In the genomic region with DNA sequence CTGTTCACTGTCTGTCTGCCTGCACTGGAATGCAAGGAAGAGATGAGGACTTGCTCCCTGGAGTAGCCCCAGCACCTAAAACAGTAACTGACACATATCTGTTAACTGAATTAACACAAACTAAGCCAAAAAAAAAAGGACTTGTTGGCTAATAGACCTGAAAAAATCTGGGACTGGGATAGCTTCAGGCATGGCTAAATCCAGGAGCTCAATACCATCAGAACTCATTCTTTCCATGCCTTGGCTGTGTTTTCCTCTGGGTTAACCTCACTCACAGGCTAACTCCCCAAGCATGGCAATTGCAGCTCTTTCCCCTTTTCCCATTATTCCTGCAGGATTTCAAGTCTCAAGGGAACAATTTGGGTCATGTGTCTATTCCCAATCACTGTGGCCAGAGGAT, we compare ENCODE assay signal across 27 cellular contexts.
"Had no signal": no experiment of that assay in that cellular context is flagged by ENCODE, and none has a peak within 500 bp of the region (broad histone marks: within the 10 kb centered on the region; RNA-seq: fewer than 3 reads in every experiment).

No MANE protein-coding gene starts in this region.

- H3K27ac ChIP-seq: neutrophil, pancreas, psoas muscle, skin epidermis, thoracic aorta, thyroid gland, tibial nerve, upper lobe of right lung, uterus had no signal

- H3K4me3 Mint-ChIP-seq: naive thymus-derived CD8-positive, alpha-beta T cell; natural killer cell treated with Interleukin-12 subunit alpha and Interleukin-12 subunit beta and Interleukin-15 and Interleukin-18, amount 100 ng/mL, for 72 hours; nephron progenitor cell; neural crest cell; stimulated activated effector memory CD8-positive, alpha-beta T cell treated with anti-CD3 and anti-CD28 coated beads, Interleukin-12 subunit alpha, Interleukin-12 subunit beta, amount 100 ng/mL, for 72 hours; stimulated activated naive CD8-positive, alpha-beta T cell treated with anti-CD3 and anti-CD28 coated beads, Interleukin-15, amount 100 ng/mL, for 72 hours; type B pancreatic cell had no signal

- H3K9me3 Mint-ChIP-seq: naive B cell; naive thymus-derived CD8-positive, alpha-beta T cell; natural killer cell treated with Interleukin-12 subunit alpha and Interleukin-12 subunit beta and Interleukin-15 and Interleukin-18, amount 100 ng/mL, for 72 hours; nephron progenitor cell; neural crest cell; stimulated activated effector memory CD8-positive, alpha-beta T cell treated with anti-CD3 and anti-CD28 coated beads, Interleukin-12 subunit alpha, Interleukin-12 subunit beta, amount 100 ng/mL, for 72 hours; stimulated activated naive CD8-positive, alpha-beta T cell treated with anti-CD3 and anti-CD28 coated beads, Interleukin-15, amount 100 ng/mL, for 72 hours; type B pancreatic cell had no signal

- H3K27me3 Mint-ChIP-seq: naive thymus-derived CD8-positive, alpha-beta T cell; natural killer cell treated with Interleukin-12 subunit alpha and Interleukin-12 subunit beta and Interleukin-15 and Interleukin-18, amount 100 ng/mL, for 72 hours had no signal

- ATAC-seq: naive thymus-derived CD8-positive, alpha-beta T cell; natural killer cell treated with Interleukin-12 subunit alpha and Interleukin-12 subunit beta and Interleukin-15 and Interleukin-18, amount 100 ng/mL, for 72 hours; psoas muscle; right cardiac atrium; sciatic nerve; stimulated activated effector memory CD8-positive, alpha-beta T cell treated with anti-CD3 and anti-CD28 coated beads, Interleukin-12 subunit alpha, Interleukin-12 subunit beta, amount 100 ng/mL, for 72 hours; stimulated activated naive CD8-positive, alpha-beta T cell treated with anti-CD3 and anti-CD28 coated beads, Interleukin-15, amount 100 ng/mL, for 72 hours; stimulated activated naive CD8-positive, alpha-beta T cell treated with anti-CD3 and anti-CD28 coated beads, Interleukin-15, Interleukin-2, amounts not matched to agents 100 U/mL and 50 U/mL, for 24 hours had no signal

- H3K9me3 ChIP-seq: neutrophil, pancreas, psoas muscle, thoracic aorta, thyroid gland, tibial nerve, upper lobe of right lung, uterus had no signal

- H3K36me3 ChIP-seq: neutrophil, pancreas, thoracic aorta, thyroid gland, tibial nerve, upper lobe of right lung, uterus had no signal

- DNase-seq: naive B cell; naive thymus-derived CD8-positive, alpha-beta T cell; nephron progenitor cell; nucleus accumbens; pancreas; psoas muscle; right cardiac atrium; stimulated activated CD4-positive, alpha-beta T cell treated with anti-CD3 and anti-CD28 coated beads, Interleukin-15, amount 100 ng/mL, for 24 hours; stimulated activated CD4-positive, alpha-beta T cell treated with anti-CD3 and anti-CD28 coated beads, Interleukin-2, amount 100 ng/mL, for 24 hours; stimulated activated CD4-positive, alpha-beta T cell treated with anti-CD3 and anti-CD28 coated beads, Interleukin-2, amount 100 ng/mL, for 48 hours; stimulated activated CD4-positive, alpha-beta T cell treated with anti-CD3 and anti-CD28 coated beads, Interleukin-4, amount 100 ng/mL, for 24 hours; stimulated activated naive CD4-positive, alpha-beta T cell; stimulated activated naive CD8-positive, alpha-beta T cell treated with anti-CD3 and anti-CD28 coated beads, Interleukin-15, amount 100 ng/mL, for 72 hours; stimulated activated naive CD8-positive, alpha-beta T cell treated with anti-CD3 and anti-CD28 coated beads, Interleukin-15, Interleukin-2, amounts not matched to agents 100 U/mL and 50 U/mL, for 24 hours; thyroid gland; upper lobe of right lung; uterus had no signal

- H3K4me1 ChIP-seq: pancreas, uterus had no signal

- H3K4me3 ChIP-seq: pancreas, psoas muscle, skin epidermis, thoracic aorta, thyroid gland, tibial nerve, upper lobe of right lung, uterus had no signal

- H3K27ac Mint-ChIP-seq: natural killer cell treated with Interleukin-12 subunit alpha and Interleukin-12 subunit beta and Interleukin-15 and Interleukin-18, amount 100 ng/mL, for 72 hours; progenitor cell of endocrine pancreas; stimulated activated effector memory CD8-positive, alpha-beta T cell treated with anti-CD3 and anti-CD28 coated beads, Interleukin-12 subunit alpha, Interleukin-12 subunit beta, amount 100 ng/mL, for 72 hours; stimulated activated naive CD8-positive, alpha-beta T cell treated with anti-CD3 and anti-CD28 coated beads, Interleukin-15, amount 100 ng/mL, for 72 hours; type B pancreatic cell had no signal

- H3K36me3 Mint-ChIP-seq: naive B cell; naive thymus-derived CD8-positive, alpha-beta T cell; natural killer cell treated with Interleukin-12 subunit alpha and Interleukin-12 subunit beta and Interleukin-15 and Interleukin-18, amount 100 ng/mL, for 72 hours; stimulated activated effector memory CD8-positive, alpha-beta T cell treated with anti-CD3 and anti-CD28 coated beads, Interleukin-12 subunit alpha, Interleukin-12 subunit beta, amount 100 ng/mL, for 72 hours; type B pancreatic cell had no signal

- H3K27me3 ChIP-seq: neutrophil, pancreas, thyroid gland, upper lobe of right lung, uterus had no signal

- FAIRE-seq: pancreas had no signal
